ENCODE assay signal across 26 cellular contexts in the genomic region with DNA sequence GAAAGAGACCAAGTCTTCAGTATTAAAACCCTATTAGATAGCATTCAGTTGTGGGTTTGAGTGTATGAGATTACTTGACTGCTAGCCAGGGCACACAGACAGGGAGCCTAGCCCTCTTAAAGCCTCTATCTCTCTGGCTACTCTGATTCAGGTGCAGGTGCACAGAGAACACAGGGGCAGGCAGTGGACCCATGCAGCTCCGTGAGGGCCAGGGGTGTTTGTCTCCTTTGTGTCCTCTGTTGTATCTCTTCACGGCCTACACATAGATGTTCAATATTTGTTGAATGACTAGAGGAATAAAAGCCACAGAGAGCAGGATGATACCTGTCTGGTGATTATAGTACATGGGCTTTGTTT. TPM values are rescaled to one million over a fixed set of nuclear protein-coding genes. Genes with fewer than 3 reads are reported as not detected.
DNase-seq lines count a peak whose midpoint lies in the region; ATAC-seq, FAIRE-seq and TF ChIP-seq lines count a peak whose summit lies in the region.
"Had no signal": no experiment of that assay in that cellular context is flagged by ENCODE, and none has a peak within 500 bp of the region (broad histone marks: within the 10 kb centered on the region; RNA-seq: fewer than 3 reads in every experiment).

No MANE protein-coding gene starts in this region.

- FAIRE-seq in kidney (lab: Jason Lieb, UNC), result no peak
- FAIRE-seq: endometrium, HTR-8/SVneo, small intestine had no signal

- ATAC-seq in left cardiac atrium, result no peak
- peak; percentile 33; the same call in 1 of the 2 replicates for ATAC-seq in PC-3
- ATAC-seq in psoas muscle, result no peak
- no peak for ATAC-seq in HG02840 (IDR thresholded peaks at IDR 0.05; ENCODE audit: low FRiP score, unreplicated experiment)
- ATAC-seq: body of pancreas; stimulated activated naive CD8-positive, alpha-beta T cell treated with anti-CD3 and anti-CD28 coated beads, Interleukin-15, amount 100 ng/mL, for 72 hours had no signal

- peaks cover 56% of the 10 kb centered on the region for H4K20me1 ChIP-seq in PC-3 (ENCODE audit: low read length)

- no peaks in the 10 kb centered on the region for H3K27me3 Mint-ChIP-seq in activated naive CD4-positive, alpha-beta T cell treated with anti-CD3 and anti-CD28 coated beads, Interleukin-2, amount 10 ng/mL, durations not matched to agents 7 days and 5 days
- H3K27me3 Mint-ChIP-seq: activated naive CD8-positive, alpha-beta T cell treated with anti-CD3 and anti-CD28 coated beads, Interleukin-2, amount 10 ng/mL, durations not matched to agents 7 days and 5 days; stimulated activated naive CD8-positive, alpha-beta T cell treated with anti-CD3 and anti-CD28 coated beads, Interleukin-15, amount 100 ng/mL, for 72 hours had no signal

- peaks cover 44% of the 10 kb centered on the region for H3K4me1 Mint-ChIP-seq in activated naive CD4-positive, alpha-beta T cell treated with anti-CD3 and anti-CD28 coated beads, Interleukin-2, amount 10 ng/mL, durations not matched to agents 7 days and 5 days

- peaks cover 11% of the 10 kb centered on the region; the same call in 1 of the 2 replicates for H3K36me3 ChIP-seq in PC-3 (ENCODE audit: low read depth, low read length)
- peaks cover 2 to 7% of the 10 kb centered on the region in 2 donors for H3K36me3 ChIP-seq in kidney (ENCODE audit: control insufficient read depth in 1 of 2, insufficient read depth in 2 of 2, low read length in 2 of 2)
- H3K36me3 ChIP-seq in psoas muscle (ENCODE audit: insufficient read depth in 1 of 2, low read depth in 1 of 2), result peaks cover 1 to 14% of the 10 kb centered on the region in 2 donors
- H3K36me3 ChIP-seq: colonic mucosa had no signal

- H3K9me3 ChIP-seq in PC-3 (ENCODE audit: low read length), result no peaks in the 10 kb centered on the region
- no peaks in the 10 kb centered on the region for H3K9me3 ChIP-seq in kidney (ENCODE audit: control insufficient read depth in 1 of 2, low read length in 2 of 2)
- no peaks in the 10 kb centered on the region for H3K9me3 ChIP-seq in psoas muscle
- H3K9me3 ChIP-seq: body of pancreas, colonic mucosa, tibial nerve had no signal

- peaks cover 43% of the 10 kb centered on the region for H3K36me3 Mint-ChIP-seq in activated naive CD4-positive, alpha-beta T cell treated with anti-CD3 and anti-CD28 coated beads, Interleukin-2, amount 10 ng/mL, durations not matched to agents 7 days and 5 days

- BruUV-seq in PC-3 (replicated peaks; lab: Mats Ljungman, UMichigan), result no TSS peak

- H3K27ac Mint-ChIP-seq in activated naive CD4-positive, alpha-beta T cell treated with anti-CD3 and anti-CD28 coated beads, Interleukin-2, amount 10 ng/mL, durations not matched to agents 7 days and 5 days, result no peak overlapping the region
- H3K27ac Mint-ChIP-seq: activated naive CD8-positive, alpha-beta T cell treated with anti-CD3 and anti-CD28 coated beads, Interleukin-2, amount 10 ng/mL, durations not matched to agents 7 days and 5 days had no signal

- H3K4me3 Mint-ChIP-seq in activated naive CD4-positive, alpha-beta T cell treated with anti-CD3 and anti-CD28 coated beads, Interleukin-2, amount 10 ng/mL, durations not matched to agents 7 days and 5 days, result no peak overlapping the region
- H3K4me3 Mint-ChIP-seq: activated naive CD8-positive, alpha-beta T cell treated with anti-CD3 and anti-CD28 coated beads, Interleukin-2, amount 10 ng/mL, durations not matched to agents 7 days and 5 days; stimulated activated naive CD8-positive, alpha-beta T cell treated with anti-CD3 and anti-CD28 coated beads, Interleukin-15, amount 100 ng/mL, for 72 hours had no signal

- 0 out of 2 replicates have a peak overlapping the region, but pooled peaks have one; percentile 7 for H3K4me2 ChIP-seq in PC-3 (ENCODE audit: low read length)

- POLR2A ChIA-PET in PC-3 (lab: Charles Lee; ENCODE audit: unreplicated experiment), result no interaction called here

- H3K9ac ChIP-seq in PC-3 (ENCODE audit: low read length) (no peak overlapping the region), kidney (ENCODE audit: low read length in 2 of 2) (no peak overlapping the region)

- no peaks in the 10 kb centered on the region for H3K9me2 ChIP-seq in PC-3 (replicated peaks; ENCODE audit: low read length)

- CTCF ChIA-PET in PC-3 (lab: Charles Lee), result no interaction called here
- CTCF ChIA-PET in activated naive CD4-positive, alpha-beta T cell treated with anti-CD3 and anti-CD28 coated beads, Interleukin-2, amount 10 ng/mL, durations not matched to agents 7 days and 5 days (lab: Charles Lee), result no interaction called here

- TF ChIP-seq CTCF in PC-3 (conservative IDR thresholded peaks at IDR 0.05; ENCODE audit: low read depth, low read length), result no peak
- TF ChIP-seq CTCF in kidney (IDR thresholded peaks at IDR 0.05; ENCODE audit: borderline replicate concordance, extremely low read depth, insufficient read depth), result no peak
- TF ChIP-seq CTCF in psoas muscle (IDR thresholded peaks at IDR 0.05), result no peak

- H3K4me1 ChIP-seq in PC-3 (ENCODE audit: insufficient read depth, low read length), result peaks cover 13% of the 10 kb centered on the region; the same call in 1 of the 2 replicates
- H3K4me1 ChIP-seq in kidney (ENCODE audit: control insufficient read depth in 1 of 2, insufficient read depth in 1 of 2, low read depth in 1 of 2, low read length in 2 of 2), result peaks cover 8 to 14% of the 10 kb centered on the region in 2 donors
- H3K4me1 ChIP-seq in psoas muscle, result peaks cover 37% of the 10 kb centered on the region

- DNase-seq in cardiac septum (ENCODE audit: low spot score), result peak; percentile 41
- no peak for DNase-seq in left cardiac atrium
- no peak for DNase-seq in PC-3
- DNase-seq in kidney, result peak; percentile 8
- DNase-seq in psoas muscle, result no peak
- no peak for DNase-seq in stimulated activated CD4-positive, alpha-beta T cell treated with anti-CD3 and anti-CD28 coated beads, Interleukin-4, amount 100 ng/mL, for 24 hours
- DNase-seq in activated naive CD4-positive, alpha-beta T cell treated with anti-CD3 and anti-CD28 coated beads, Interleukin-2, amount 10 ng/mL, durations not matched to agents 7 days and 5 days, result no peak
- DNase-seq: activated CD4-positive, alpha-beta T cell treated with anti-CD3 and anti-CD28 coated beads for 1 hour; activated naive CD8-positive, alpha-beta T cell treated with anti-CD3 and anti-CD28 coated beads, Interleukin-2, amount 10 ng/mL, durations not matched to agents 7 days and 5 days; activated T-cell treated with anti-CD3 and anti-CD28 coated beads, Interleukin-2, amount 50 U/mL, for 48 hours; body of pancreas; colonic mucosa; H7; head of caudate nucleus; Kasumi-1; NCI-H1105 treated with DMSO at 0.1 percent for 48 hours; NCI-H524; RPMI8226; small intestine; stimulated activated CD4-positive, alpha-beta T cell treated with anti-CD3 and anti-CD28 coated beads, Interleukin-4, amount 100 ng/mL, for 1 hour; stimulated activated naive CD8-positive, alpha-beta T cell treated with anti-CD3 and anti-CD28 coated beads, Interleukin-15, amount 100 ng/mL, for 72 hours had no signal

- 90 to 97% (median 91%) methylated on average over 2 of the region's 2 CpGs for WGBS in psoas muscle, 3 donors

- H3F3A ChIP-seq in PC-3 (ENCODE audit: low read length, unreplicated experiment), result no peaks in the 10 kb centered on the region

- H3K9me3 Mint-ChIP-seq in activated naive CD4-positive, alpha-beta T cell treated with anti-CD3 and anti-CD28 coated beads, Interleukin-2, amount 10 ng/mL, durations not matched to agents 7 days and 5 days, result no peaks in the 10 kb centered on the region
- H3K9me3 Mint-ChIP-seq: activated naive CD8-positive, alpha-beta T cell treated with anti-CD3 and anti-CD28 coated beads, Interleukin-2, amount 10 ng/mL, durations not matched to agents 7 days and 5 days; stimulated activated naive CD8-positive, alpha-beta T cell treated with anti-CD3 and anti-CD28 coated beads, Interleukin-15, amount 100 ng/mL, for 72 hours had no signal

- intact Hi-C loops in cardiac septum (cut with DNase I), result no loop called here
- intact Hi-C loops in left cardiac atrium (cut with DNase I), result no loop called here
- intact Hi-C loops in PC-3 (cut with micrococcal nuclease), result no loop called here
- intact Hi-C loops in kidney (cut with DNase I), result no loop called here
- intact Hi-C loops in psoas muscle (cut with DNase I), result loop anchor here in 1 of 2 donors (10.0 kb wide), 1 partner anchor 81 kb away; no protein-coding TSS in a partner anchor

- no peaks in the 10 kb centered on the region for H3K27me3 ChIP-seq in PC-3 (ENCODE audit: low read length)
- H3K27me3 ChIP-seq in psoas muscle (ENCODE audit: insufficient read depth in 3 of 3, low read length in 2 of 3), result no peaks in the 10 kb centered on the region
- H3K27me3 ChIP-seq: body of pancreas, colonic mucosa, tibial nerve had no signal

- H3K27ac ChIP-seq in PC-3 (ENCODE audit: low read length) (no peak overlapping the region), kidney (ENCODE audit: low read depth in 2 of 2, low read length in 2 of 2) (no peak overlapping the region), psoas muscle (peak overlapping the region; percentile 71)
- H3K27ac ChIP-seq: body of pancreas, colonic mucosa, tibial nerve had no signal

- H3K79me2 ChIP-seq in PC-3 (ENCODE audit: low read length), result peaks cover 98% of the 10 kb centered on the region

- H3K4me3 ChIP-seq in PC-3 (ENCODE audit: low read length), result no peak overlapping the region
- H3K4me3 ChIP-seq in kidney (ENCODE audit: low read length in 2 of 2), result no peak overlapping the region
- no peak overlapping the region for H3K4me3 ChIP-seq in psoas muscle
- H3K4me3 ChIP-seq: body of pancreas, colonic mucosa, tibial nerve had no signal

- H2AFZ ChIP-seq in PC-3 (ENCODE audit: low read length), result no peak overlapping the region

RNA-seq across cellular contexts. Expression of a gene that starts 21.5 kb away (rescaled TPM):
- total RNA-seq in cardiac septum, result 0.54 TPM
- total RNA-seq in left cardiac atrium, result 1 to 10 TPM; 1.5 to 2.4 TPM
- 0.98 and 1.5 TPM in 2 replicates for total RNA-seq in PC-3 (2014; rRNA removed)
- total RNA-seq in kidney, result 3.1 TPM
- 4.4 TPM for polyA plus RNA-seq in kidney (ENCODE audit: insufficient read depth, low read depth, low replicate concordance)
- total RNA-seq in psoas muscle, result under 1 TPM; 0.25 to 0.74 (median 0.49) TPM
- polyA plus RNA-seq in psoas muscle, result under 1 TPM; 0.30 to 0.77 (median 0.53) TPM
- total RNA-seq: lung microvascular endothelial cell had no signal

RNA-seq across cellular contexts. Expression of a gene that starts 28.3 kb away (rescaled TPM):
- total RNA-seq in cardiac septum (55.5 TPM), left cardiac atrium (10 to 100 TPM; 48.7 to 50.2 TPM), PC-3 (2014; rRNA removed) (35.4 and 36.2 TPM in 2 replicates), kidney (44.7 TPM), psoas muscle (10 to 100 TPM; 66.0 to 81.0 (median 73.4) TPM)
- polyA plus RNA-seq in kidney (ENCODE audit: insufficient read depth, low read depth, low replicate concordance) (11.9 TPM), psoas muscle (10 to 100 TPM; 29.7 to 94.7 (median 49.8) TPM)

RNA-seq across cellular contexts. Expression of a gene that starts 36.5 kb away (rescaled TPM):
- total RNA-seq in cardiac septum (33.0 TPM), left cardiac atrium (10 to 100 TPM; 26.9 to 29.1 TPM), PC-3 (2014; rRNA removed) (41.0 and 49.3 TPM in 2 replicates), kidney (66.4 TPM), psoas muscle (10 to 100 TPM; 23.4 to 37.1 (median 29.8) TPM)
- polyA plus RNA-seq in kidney (ENCODE audit: insufficient read depth, low read depth, low replicate concordance) (24.3 TPM), psoas muscle (10 to 100 TPM; 17.1 to 30.8 (median 22.5) TPM)

RNA-seq across cellular contexts. Expression of a gene that starts 56.4 kb away (rescaled TPM):
- 18.2 TPM for total RNA-seq in cardiac septum
- 10 to 100 TPM; 20.9 to 22.1 TPM for total RNA-seq in left cardiac atrium
- 43.0 and 44.3 TPM in 2 replicates for total RNA-seq in PC-3 (2014; rRNA removed)
- total RNA-seq in kidney, result 25.5 TPM
- 44.1 TPM for polyA plus RNA-seq in kidney (ENCODE audit: insufficient read depth, low read depth, low replicate concordance)
- 10 to 100 TPM; 25.2 to 39.2 (median 28.6) TPM for total RNA-seq in psoas muscle
- 10 to 100 TPM; 48.9 to 67.5 (median 52.0) TPM for polyA plus RNA-seq in psoas muscle

Comparison
In these comparisons a context has a peak if more than half of its experiments do, and no peak if none do; other contexts are left out.
1. DNase-seq: peak in cardiac septum (single experiment) and kidney (single experiment); none in left cardiac atrium (single experiment), PC-3 (single experiment), psoas muscle (0 of 2), stimulated activated CD4-positive, alpha-beta T cell treated with anti-CD3 and anti-CD28 coated beads, Interleukin-4, amount 100 ng/mL, for 24 hours (single experiment) and activated naive CD4-positive, alpha-beta T cell treated with anti-CD3 and anti-CD28 coated beads, Interleukin-2, amount 10 ng/mL, durations not matched to agents 7 days and 5 days (single experiment).